17 cellular contexts compared by ENCODE assay signal in the genomic region with DNA sequence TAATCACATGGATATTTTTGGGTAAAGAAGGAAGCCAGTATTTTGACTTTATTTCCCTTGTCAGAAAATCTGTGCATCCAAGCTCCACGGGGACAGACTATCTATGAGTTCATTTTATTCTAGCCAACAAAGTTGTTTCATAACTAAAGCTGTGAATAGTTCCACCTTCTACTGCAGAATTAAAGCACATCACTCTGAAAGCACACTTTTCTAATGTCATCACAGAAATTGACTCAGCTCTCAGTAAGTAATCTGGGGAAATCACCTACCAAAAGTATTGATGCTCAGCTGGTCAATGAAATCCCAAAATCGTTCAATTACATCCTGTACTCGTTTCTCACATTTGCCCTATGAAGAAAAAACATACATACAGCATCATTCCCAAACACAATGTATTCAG.
"Had no signal": no experiment of that assay in that cellular context is flagged by ENCODE, and none has a peak within 500 bp of the region (broad histone marks: within the 10 kb centered on the region; RNA-seq: fewer than 3 reads in every experiment).

No MANE protein-coding gene starts in this region.

- FAIRE-seq: keratinocyte had no signal

- H3K9me3 ChIP-seq: gastroesophageal sphincter, left lung, psoas muscle, sigmoid colon, SK-N-SH, tibial artery, vagina had no signal

- ATAC-seq: gastroesophageal sphincter, psoas muscle, WTC11 had no signal

- H3K27ac Mint-ChIP-seq: nephron progenitor cell, WTC11 had no signal

- H3K4me1 Mint-ChIP-seq: brain, nephron progenitor cell had no signal

- H3K4me3 ChIP-seq: gastroesophageal sphincter, left lung, psoas muscle, sigmoid colon, tibial artery, vagina had no signal

- H3K4me3 Mint-ChIP-seq: brain, nephron progenitor cell, WTC11 had no signal

- H3K9ac ChIP-seq: SK-N-SH had no signal

- H3K9me3 Mint-ChIP-seq: brain, nephron progenitor cell, WTC11 had no signal

- H3K27me3 ChIP-seq: gastroesophageal sphincter, left lung, sigmoid colon, tibial artery, vagina had no signal

- DNase-seq: activated CD4-positive, alpha-beta T cell treated with anti-CD3 and anti-CD28 coated beads, Interleukin-2, amount 50 U/mL, for 1 hour; activated CD8-positive, alpha-beta memory T cell treated with anti-CD3 and anti-CD28 coated beads, Interleukin-2, amount 50 U/mL, for 48 hours; activated gamma-delta T cell; amygdala; effector memory CD4-positive, alpha-beta T cell; left lung; nephron progenitor cell; psoas muscle; sigmoid colon; SK-N-SH; tibial artery had no signal

- H3K4me1 ChIP-seq: vagina had no signal

- H3K27me3 Mint-ChIP-seq: brain had no signal

- H3K27ac ChIP-seq: epithelial cell of prostate, gastroesophageal sphincter, left lung, psoas muscle, sigmoid colon, tibial artery, vagina had no signal

- H3K4me2 ChIP-seq: SK-N-SH had no signal
